In genomic region chr2:172947461-172947860, GRCh38 we compare ENCODE assay signal across 1 cellular context.
TF ChIP-seq lines count a peak whose summit lies in the region.

No MANE protein-coding gene starts in this region.

TF ChIP-seq in IMR-90, 13 proteins besides CTCF, POLR2A, EP300 and RAD21 (continued from another document):
- TF ChIP-seq ELK1 (IDR thresholded peaks at IDR 0.05; ENCODE audit: borderline replicate concordance, low read depth, low read length) (no peak), CHD1 (IDR thresholded peaks at IDR 0.05; ENCODE audit: low read depth, low read length) (no peak), RFX5 (IDR thresholded peaks at IDR 0.05; ENCODE audit: low read depth, low read length) (no peak), NFE2L2 (IDR thresholded peaks at IDR 0.05; ENCODE audit: low read depth, low read length) (no peak), MAFK (IDR thresholded peaks at IDR 0.05; ENCODE audit: low read depth, low read length) (no peak), MAZ (IDR thresholded peaks at IDR 0.05; ENCODE audit: borderline replicate concordance, low read depth, low read length) (no peak), MXI1 (IDR thresholded peaks at IDR 0.05; ENCODE audit: borderline replicate concordance, low read depth, low read length) (no peak), BHLHE40 (IDR thresholded peaks at IDR 0.05; ENCODE audit: low read depth, low read length) (no peak), SMC3 (IDR thresholded peaks at IDR 0.05; ENCODE audit: low read depth, low read length) (no peak)
TF ChIP-seq in IMR-90: peak in this region for 0.
